In the genomic region with DNA sequence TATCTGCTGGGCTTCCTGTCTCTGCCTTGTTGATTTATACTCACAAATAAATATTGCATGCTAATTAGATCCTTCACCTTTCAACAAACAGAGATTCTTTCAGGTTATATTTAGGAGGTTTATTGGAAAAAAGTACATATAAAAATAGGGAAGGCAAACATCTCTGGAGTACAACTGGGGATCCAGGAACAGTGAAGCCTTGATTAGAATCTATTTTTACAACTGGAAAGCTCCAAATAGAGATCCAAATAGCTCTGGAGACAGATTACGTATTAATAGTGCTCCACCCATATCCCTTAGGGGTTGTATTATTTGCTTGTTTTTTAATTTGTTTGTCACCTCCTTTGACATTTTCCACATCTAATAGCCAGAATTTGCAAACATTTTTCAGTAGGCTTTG, we compare ENCODE assay signal across 9 cellular contexts. TPM values are rescaled to one million over a fixed set of nuclear protein-coding genes. Genes with fewer than 3 reads are reported as not detected.
"Had no signal": no experiment of that assay in that cellular context is flagged by ENCODE, and none has a peak within 500 bp of the region (broad histone marks: within the 10 kb centered on the region; RNA-seq: fewer than 3 reads in every experiment).

No MANE protein-coding gene starts in this region.

- H3K27ac Mint-ChIP-seq: GM23338, HFFc6, IgD-negative memory B cell had no signal

- H3K27me3 Mint-ChIP-seq: IgD-negative memory B cell had no signal

- H3K9me3 ChIP-seq: HAP-1 had no signal

- H3K4me3 Mint-ChIP-seq: GM23338, HFFc6, IgD-negative memory B cell had no signal

- H3K36me3 ChIP-seq: HAP-1 had no signal

- H3K4me1 ChIP-seq: HAP-1 had no signal

- H3K4me1 Mint-ChIP-seq: GM23338 had no signal

- ATAC-seq: GM23338, HCT116, HepG2 had no signal

- H3K4me3 ChIP-seq: GM23338, HAP-1 had no signal

- DNase-seq: H7, HFFc6, KBM-7 had no signal

- H3K27ac ChIP-seq: HL-60 had no signal

RNA-seq across cellular contexts. Expression of a gene that starts 46.9 kb away (rescaled TPM):
- total RNA-seq: HepG2 had no signal
- polyA plus RNA-seq: HepG2 had no signal
